Comparison of ENCODE assay signal across 14 cellular contexts in the genomic region with DNA sequence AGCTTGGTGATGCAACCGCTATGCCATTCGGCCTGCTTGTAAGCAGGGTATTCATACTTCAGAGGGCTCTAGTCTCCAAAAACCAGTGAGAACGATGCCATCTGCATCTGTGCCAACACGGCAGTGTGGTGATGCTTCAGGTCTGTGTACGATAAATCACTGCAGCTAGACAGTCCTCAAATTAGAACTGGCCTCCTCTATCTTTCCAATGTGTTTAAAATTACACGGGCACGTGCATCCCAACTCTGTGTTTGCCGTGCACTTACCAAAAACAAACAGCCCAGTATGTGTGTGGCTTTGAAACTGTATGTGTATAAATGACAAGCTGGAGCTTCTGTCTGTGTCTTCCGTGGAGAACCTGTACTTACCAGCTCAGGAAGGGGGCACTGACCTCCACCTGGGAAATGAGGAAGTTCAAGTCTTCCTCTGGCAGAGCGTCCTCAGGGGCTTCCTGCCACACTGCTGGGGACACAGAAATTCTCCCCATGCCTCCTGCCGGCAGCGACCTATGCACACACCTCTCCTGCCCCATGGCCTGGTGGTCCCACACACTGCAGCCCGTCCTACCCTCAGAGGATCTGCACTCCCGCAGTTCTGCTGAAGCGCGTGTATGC. TPM values are rescaled to one million over a fixed set of nuclear protein-coding genes. Genes with fewer than 3 reads are reported as not detected.
A peak's percentile ranks its signal among the peaks of the same experiment; 100 is the strongest.
DNase-seq lines count a peak whose midpoint lies in the region; ATAC-seq and TF ChIP-seq lines count a peak whose summit lies in the region.
"Had no signal": no experiment of that assay in that cellular context is flagged by ENCODE, and none has a peak within 500 bp of the region (broad histone marks: within the 10 kb centered on the region; RNA-seq: fewer than 3 reads in every experiment).

No MANE protein-coding gene starts in this region.

- peak overlapping the region; percentile 36 for H3K27ac Mint-ChIP-seq in CD4-positive, alpha-beta T cell

- no peak overlapping the region for H3K4me2 ChIP-seq in MM.1S (ENCODE audit: low read depth, low read length)

- intact Hi-C loops in CD4-positive, alpha-beta T cell (cut with DNase I, micrococcal nuclease), result no loop called here

- DNase-seq in AG08395 (ENCODE audit: low spot score), result peak; percentile 18
- no peak for DNase-seq in CD4-positive, alpha-beta T cell
- DNase-seq in NCI-H774 (lab: John Stamatoyannopoulos, UW), result peak; percentile 40
- DNase-seq in left lobe of liver (ENCODE audit: low spot score), result peak; percentile 8
- no peak for DNase-seq in middle frontal gyrus (ENCODE audit: extremely low spot score, low spot score)
- no peak for DNase-seq in globus pallidus (ENCODE audit: low spot score)
- no peak for DNase-seq in MM.1S
- no peak for DNase-seq in NCI-H1092 (lab: John Stamatoyannopoulos, UW)
- DNase-seq: CD4-positive, alpha-beta memory T cell; cortex of kidney; mucosa of descending colon; NCI-H82 had no signal

- no peak for TF ChIP-seq CTCF in CD4-positive, alpha-beta T cell (IDR thresholded peaks at IDR 0.05)
- TF ChIP-seq CTCF in MM.1S (IDR thresholded peaks at IDR 0.05; ENCODE audit: low read length), result no peak

- no peaks in the 10 kb centered on the region for H3K9me3 ChIP-seq in CD4-positive, alpha-beta T cell (ENCODE audit: control insufficient read depth, low read length)
- no peaks in the 10 kb centered on the region for H3K9me3 ChIP-seq in MM.1S (replicated peaks; ENCODE audit: insufficient read depth, low read length)
- H3K9me3 ChIP-seq: adrenal gland, mucosa of descending colon had no signal

- peaks cover 41% of the 10 kb centered on the region for H3K36me3 Mint-ChIP-seq in CD4-positive, alpha-beta T cell (ENCODE audit: low read depth)

- no peak for ATAC-seq in CD4-positive, alpha-beta T cell (ENCODE audit: poor library complexity)
- ATAC-seq in left lobe of liver, result no peak
- ATAC-seq: HCT116, mucosa of descending colon had no signal

- CTCF ChIA-PET in CD4-positive, alpha-beta T cell (lab: Charles Lee), result no interaction called here

- POLR2A ChIA-PET in CD4-positive, alpha-beta T cell (lab: Charles Lee), result no interaction called here

- H3K9me3 Mint-ChIP-seq in CD4-positive, alpha-beta T cell, result no peaks in the 10 kb centered on the region

- H3K4me1 ChIP-seq in MM.1S (ENCODE audit: low read length), result no peaks in the 10 kb centered on the region
- H3K4me1 ChIP-seq: adrenal gland had no signal

- no peaks in the 10 kb centered on the region for H3F3A ChIP-seq in MM.1S (ENCODE audit: insufficient read depth, low read length)

- H3K4me3 Mint-ChIP-seq in CD4-positive, alpha-beta T cell, result no peak overlapping the region
- H3K4me3 Mint-ChIP-seq: CD4-positive, alpha-beta memory T cell had no signal

- H3K27me3 Mint-ChIP-seq in CD4-positive, alpha-beta T cell, result no peaks in the 10 kb centered on the region
- H3K27me3 Mint-ChIP-seq: CD4-positive, alpha-beta memory T cell had no signal

- H3K36me3 ChIP-seq in MM.1S (replicated peaks; ENCODE audit: insufficient read depth, low read length), result 0 out of 2 replicates have a peak, but pooled peaks cover 3% of the 10 kb centered on the region

- H3K9ac ChIP-seq in MM.1S (ENCODE audit: low read length), result no peak overlapping the region

- no peaks in the 10 kb centered on the region for H4K20me1 ChIP-seq in MM.1S (ENCODE audit: insufficient read depth, low read length)

- H3K27ac ChIP-seq in CD4-positive, alpha-beta T cell (ENCODE audit: low read depth, low read length), result no peak overlapping the region
- no peak overlapping the region for H3K27ac ChIP-seq in MM.1S (ENCODE audit: low read length)
- H3K27ac ChIP-seq: adrenal gland had no signal

- H2AFZ ChIP-seq in MM.1S (ENCODE audit: low read length), result no peak overlapping the region

- H3K79me2 ChIP-seq in MM.1S (ENCODE audit: low read length), result no peaks in the 10 kb centered on the region

- H3K9me2 ChIP-seq in MM.1S (replicated peaks; ENCODE audit: insufficient read depth, low read length), result no peaks in the 10 kb centered on the region

- H3K27me3 ChIP-seq in CD4-positive, alpha-beta T cell (ENCODE audit: control insufficient read depth, insufficient read depth, low read length), result no peaks in the 10 kb centered on the region
- H3K27me3 ChIP-seq in MM.1S (replicated peaks; ENCODE audit: insufficient read depth, low read length), result no peaks in the 10 kb centered on the region
- H3K27me3 ChIP-seq: adrenal gland had no signal

- no peak overlapping the region for H3K4me3 ChIP-seq in MM.1S (ENCODE audit: low read length)
- H3K4me3 ChIP-seq: adrenal gland, mucosa of descending colon had no signal

- peaks cover 21% of the 10 kb centered on the region for H3K4me1 Mint-ChIP-seq in CD4-positive, alpha-beta T cell (ENCODE audit: low read depth)

RNA-seq across cellular contexts. Expression of a gene that starts 12.3 kb away (rescaled TPM):
- 10 to 100 TPM; 97.2 to 98.0 TPM for total RNA-seq in CD4-positive, alpha-beta T cell
- total RNA-seq in left lobe of liver, result 9.5 TPM

Comparison
In these comparisons a context has a peak if more than half of its experiments do, and no peak if none do; other contexts are left out.
1. DNase-seq: peak in AG08395 (single experiment), NCI-H774 (single experiment) and left lobe of liver (single experiment); none in CD4-positive, alpha-beta T cell (0 of 10), middle frontal gyrus (single experiment), globus pallidus (single experiment), MM.1S (single experiment) and NCI-H1092 (single experiment).